In the genomic region with DNA sequence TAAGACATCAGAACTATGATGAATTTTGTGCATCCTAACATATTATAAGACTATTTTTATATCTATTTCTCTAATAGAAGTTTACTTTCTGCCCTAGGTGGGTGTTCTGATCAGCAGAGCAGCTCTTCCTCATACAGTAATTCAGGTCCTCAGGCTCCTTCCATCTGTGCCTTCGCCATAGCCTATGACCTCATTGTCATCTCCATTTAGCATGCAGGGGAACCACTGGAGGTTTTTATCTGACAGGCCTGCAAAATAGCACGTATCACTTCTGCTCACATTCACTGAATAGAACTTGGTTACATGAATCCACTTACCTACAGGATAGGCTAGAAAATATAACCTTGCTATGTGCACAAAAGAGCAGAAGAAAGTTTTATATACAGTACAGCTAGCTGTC, we compare ENCODE assay signal across 25 cellular contexts.
"Had no signal": no experiment of that assay in that cellular context is flagged by ENCODE, and none has a peak within 500 bp of the region (broad histone marks: within the 10 kb centered on the region; RNA-seq: fewer than 3 reads in every experiment).

No MANE protein-coding gene starts in this region.

- H3K27ac ChIP-seq: esophagus muscularis mucosa, hepatocyte, lower lobe of right lung, parathyroid adenoma, thyroid gland, upper lobe of right lung had no signal

- H3K4me1 ChIP-seq: esophagus muscularis mucosa, lower lobe of right lung, parathyroid adenoma, thyroid gland, upper lobe of right lung had no signal

- H3K79me2 ChIP-seq: hepatocyte, parathyroid adenoma had no signal

- H3K9me3 ChIP-seq: esophagus muscularis mucosa, lower lobe of right lung, thyroid gland, upper lobe of right lung had no signal

- H3K4me2 ChIP-seq: hepatocyte had no signal

- H3K36me3 ChIP-seq: esophagus muscularis mucosa, lower lobe of right lung, thyroid gland, upper lobe of right lung had no signal

- DNase-seq: activated B cell treated with CpG ODN at 0.5 μM for 24 hours; activated CD4-positive, alpha-beta T cell treated with anti-CD3 and anti-CD28 coated beads for 36 hours; activated CD4-positive, alpha-beta T cell treated with anti-CD3 and anti-CD28 coated beads, Interleukin-2, amount 50 U/mL, for 4 hours; activated CD8-positive, alpha-beta memory T cell treated with anti-CD3 and anti-CD28 coated beads for 24 hours; activated CD8-positive, alpha-beta memory T cell treated with anti-CD3 and anti-CD28 coated beads, Interleukin-2, amount 50 U/mL, for 4 hours; activated naive CD4-positive, alpha-beta T cell; activated naive CD8-positive, alpha-beta T cell treated with anti-CD3 and anti-CD28 coated beads for 36 hours; activated T-cell treated with anti-CD3 and anti-CD28 coated beads, Interleukin-2, amount 50 U/mL, for 24 hours; central memory CD4-positive, alpha-beta T cell; effector memory CD8-positive, alpha-beta T cell; glutamatergic neuron; immature natural killer cell; lower lobe of right lung; naive B cell; nucleus accumbens; right cardiac atrium; stimulated activated CD4-positive, alpha-beta T cell treated with anti-CD3 and anti-CD28 coated beads, Interleukin-12 subunit alpha, Interleukin-12 subunit beta, amount 100 ng/mL, for 4 hours; stimulated activated CD4-positive, alpha-beta T cell treated with anti-CD3 and anti-CD28 coated beads, Interleukin-4, amount 100 ng/mL, for 4 hours; substantia nigra; thyroid gland; upper lobe of right lung had no signal

- H3K4me3 ChIP-seq: esophagus muscularis mucosa, hepatocyte, lower lobe of right lung, thyroid gland, upper lobe of right lung had no signal

- H3K27me3 ChIP-seq: esophagus muscularis mucosa, hepatocyte, thyroid gland, upper lobe of right lung had no signal

- H3K9ac ChIP-seq: parathyroid adenoma had no signal

- ATAC-seq: activated CD4-positive, alpha-beta T cell treated with anti-CD3 and anti-CD28 coated beads for 36 hours; effector memory CD8-positive, alpha-beta T cell; left lobe of liver; lower lobe of right lung; right cardiac atrium; upper lobe of right lung had no signal

- H2AFZ ChIP-seq: hepatocyte, parathyroid adenoma had no signal
